In genomic region chr12:63669427-63669826, GRCh38 we compare ENCODE assay signal across 8 cellular contexts. TPM values are rescaled to one million over a fixed set of nuclear protein-coding genes. Genes with fewer than 3 reads are reported as not detected.
DNase-seq lines count a peak whose midpoint lies in the region; ATAC-seq and TF ChIP-seq lines count a peak whose summit lies in the region.
"Not testable (repeated sequence)": the region's sequence is repeated elsewhere in the genome, so short reads cannot be mapped to it uniquely, and the experiment has no call there.

No MANE protein-coding gene starts in this region.

- not testable (repeated sequence) for TF ChIP-seq POLR2A in adrenal gland (IDR thresholded peaks at IDR 0.05); esophagus squamous epithelium (IDR thresholded peaks at IDR 0.05)

- ATAC-seq in activated CD8-positive, alpha-beta T cell treated with anti-CD3 and anti-CD28 coated beads for 36 hours = not testable (repeated sequence)

- H2AFZ ChIP-seq in parathyroid adenoma = peak overlapping the region; percentile 89

- H3K27ac Mint-ChIP-seq in Calu3 (ENCODE audit: unreplicated experiment); immature natural killer cell: not testable (repeated sequence)
- H3K27ac Mint-ChIP-seq in activated CD8-positive, alpha-beta T cell treated with anti-CD3 and anti-CD28 coated beads for 36 hours = peak overlapping the region; percentile 85

- not testable (repeated sequence) for BruUV-seq in Calu3 (replicated peaks; lab: Mats Ljungman, UMichigan)

- H3K4me3 ChIP-seq in adrenal gland (peak overlapping the region in 1 of 4 donors; percentile 87), esophagus squamous epithelium (peak overlapping the region in 3 of 4 donors; percentile 63 to 72 (median 69)), parathyroid adenoma (ENCODE audit: low read depth, low read length) (peak overlapping the region; percentile 63), stomach smooth muscle (ENCODE audit: low read length in 2 of 2) (peak overlapping the region; percentile 80 to 88)

- POLR2A ChIA-PET in activated CD8-positive, alpha-beta T cell treated with anti-CD3 and anti-CD28 coated beads for 36 hours (lab: Charles Lee) = interaction anchor here (0.6 to 1.0 kb wide), 2 partner anchors 96 to 773 kb away, joined by 3 read pairs; no protein-coding TSS in a partner anchor

- H3K9me3 Mint-ChIP-seq in Calu3 (ENCODE audit: low read depth, unreplicated experiment); activated CD8-positive, alpha-beta T cell treated with anti-CD3 and anti-CD28 coated beads for 36 hours; immature natural killer cell: not testable (repeated sequence)

- H3K4me1 Mint-ChIP-seq in Calu3 (ENCODE audit: low read depth, unreplicated experiment) (peaks cover 26% of the 10 kb centered on the region), immature natural killer cell (peaks cover 11 to 16% of the 10 kb centered on the region in 2 donors)
- H3K4me1 Mint-ChIP-seq in activated CD8-positive, alpha-beta T cell treated with anti-CD3 and anti-CD28 coated beads for 36 hours (ENCODE audit: low read depth) = peaks cover 28% of the 10 kb centered on the region

- peak overlapping the region in 4 of 5 donors; percentile 50 to 92 (median 74) for H3K27ac ChIP-seq in adrenal gland
- H3K27ac ChIP-seq in esophagus squamous epithelium = peak overlapping the region in 2 of 4 donors; percentile 75 to 81
- H3K27ac ChIP-seq in parathyroid adenoma = peak overlapping the region; percentile 94
- H3K27ac ChIP-seq in stomach smooth muscle (ENCODE audit: low read length) = peak overlapping the region; percentile 84

- not testable (repeated sequence) for H3K4me1 ChIP-seq in adrenal gland (replicated peaks in 1 of 2); parathyroid adenoma; stomach smooth muscle (ENCODE audit: control insufficient read depth, insufficient read depth, low read length)
- H3K4me1 ChIP-seq in esophagus squamous epithelium = peaks cover 0 to 28% (median 0%) of the 10 kb centered on the region in 3 donors

- not testable (repeated sequence) for H3K79me2 ChIP-seq in parathyroid adenoma

- H3K4me2 ChIP-seq in parathyroid adenoma (ENCODE audit: low read length) = peak overlapping the region; percentile 81

- peaks cover 13% of the 10 kb centered on the region for H3K27me3 Mint-ChIP-seq in Calu3 (ENCODE audit: unreplicated experiment)
- H3K27me3 Mint-ChIP-seq in activated CD8-positive, alpha-beta T cell treated with anti-CD3 and anti-CD28 coated beads for 36 hours; immature natural killer cell (ENCODE audit: low read depth in 3 of 3): not testable (repeated sequence)

- 25 to 42% (median 40%) methylated on average over 1 to 5 of the region's 8 CpGs for WGBS in adrenal gland, 4 donors
- WGBS in esophagus squamous epithelium, 2 donors = 60 to 61% methylated on average over 2 to 3 of the region's 8 CpGs

- CTCF ChIA-PET in Calu3 (lab: Charles Lee); activated CD8-positive, alpha-beta T cell treated with anti-CD3 and anti-CD28 coated beads for 36 hours (lab: Charles Lee): not testable (repeated sequence)

- H3K27me3 ChIP-seq in adrenal gland; parathyroid adenoma (ENCODE audit: control insufficient read depth, insufficient read depth, low read length); stomach smooth muscle (ENCODE audit: control insufficient read depth in 1 of 2, insufficient read depth in 2 of 2, low read length in 2 of 2): not testable (repeated sequence)
- H3K27me3 ChIP-seq in esophagus squamous epithelium = peaks cover 0 to 11% (median 0%) of the 10 kb centered on the region in 4 donors

- H3K36me3 ChIP-seq in adrenal gland (replicated peaks in 1 of 2); esophagus squamous epithelium; parathyroid adenoma (ENCODE audit: control insufficient read depth, insufficient read depth, low read length); stomach smooth muscle (ENCODE audit: control insufficient read depth in 2 of 2, insufficient read depth in 2 of 2, low read length in 2 of 2): not testable (repeated sequence)

- intact Hi-C loops in Calu3 (cut with micrococcal nuclease; ENCODE audit: unreplicated experiment) = loop anchor here (2.0 to 10.0 kb wide), 2 partner anchors 351 to 585 kb away; no protein-coding TSS in a partner anchor
- intact Hi-C loops in activated CD8-positive, alpha-beta T cell treated with anti-CD3 and anti-CD28 coated beads for 36 hours (cut with micrococcal nuclease) = loop anchor here (10.0 kb wide), 1 partner anchor 585 kb away; no protein-coding TSS in a partner anchor
- intact Hi-C loops in adrenal gland (cut with DNase I); esophagus squamous epithelium (cut with DNase I): not testable (repeated sequence)

- H3K4me3 Mint-ChIP-seq in Calu3 (ENCODE audit: low read depth, unreplicated experiment) (peak overlapping the region; percentile 74), immature natural killer cell (peak overlapping the region in 4 of 5 donors; percentile 50 to 77 (median 56))
- H3K4me3 Mint-ChIP-seq in activated CD8-positive, alpha-beta T cell treated with anti-CD3 and anti-CD28 coated beads for 36 hours = peak overlapping the region; percentile 85

- H3K9me3 ChIP-seq in adrenal gland (replicated peaks in 1 of 3); esophagus squamous epithelium; parathyroid adenoma (ENCODE audit: control insufficient read depth, low read length); stomach smooth muscle (ENCODE audit: control insufficient read depth in 2 of 2, low read length in 2 of 2): not testable (repeated sequence)

- not testable (repeated sequence) for TF ChIP-seq CTCF in Calu3 (IDR thresholded peaks at IDR 0.05; ENCODE audit: unreplicated experiment); activated CD8-positive, alpha-beta T cell treated with anti-CD3 and anti-CD28 coated beads for 36 hours (IDR thresholded peaks at IDR 0.05); adrenal gland (IDR thresholded peaks at IDR 0.05); esophagus squamous epithelium (IDR thresholded peaks at IDR 0.05); parathyroid adenoma (IDR thresholded peaks at IDR 0.05)

- not testable (repeated sequence) for DNase-seq in Calu3; activated CD8-positive, alpha-beta T cell treated with anti-CD3 and anti-CD28 coated beads for 36 hours; esophagus squamous epithelium (lab: John Stamatoyannopoulos, UW); immature natural killer cell
- DNase-seq in M059J (ENCODE audit: low read depth) (peak; percentile 4), adrenal gland (peak in 1 of 7 donors; percentile 7)

- not testable (repeated sequence) for H3K9ac ChIP-seq in parathyroid adenoma
- peak overlapping the region in 1 of 2 donors; percentile 72 for H3K9ac ChIP-seq in stomach smooth muscle (ENCODE audit: low read length in 2 of 2)

- peaks cover 21% of the 10 kb centered on the region for H3K36me3 Mint-ChIP-seq in Calu3 (ENCODE audit: insufficient read depth, unreplicated experiment)
- H3K36me3 Mint-ChIP-seq in activated CD8-positive, alpha-beta T cell treated with anti-CD3 and anti-CD28 coated beads for 36 hours (ENCODE audit: low read depth); immature natural killer cell: not testable (repeated sequence)

RNA-seq across cellular contexts. Expression of gene DPY19L2, which starts 1.1 kb away (rescaled TPM):
- total RNA-seq in Calu3 (2022) (9.2 and 10.1 TPM in 2 replicates), adrenal gland (10 to 100 TPM in 5 of 8 donors, 1 to 10 TPM in 3; 3.4 to 21.5 (median 13.8) TPM), esophagus squamous epithelium (1 to 10 TPM in 3 of 4 donors, under 1 TPM in 1; 0.15 to 7.1 (median 1.0) TPM)
- total RNA-seq in M059J (2014; rRNA removed; shearing (Covaris generic)) = 3.7 and 11.3 TPM in 2 replicates
- 1 to 10 TPM; 6.1 to 6.4 TPM for total RNA-seq in activated CD8-positive, alpha-beta T cell treated with anti-CD3 and anti-CD28 coated beads for 36 hours
- polyA plus RNA-seq in adrenal gland (10 to 100 TPM in 2 of 3 donors, 1 to 10 TPM in 1; 7.3 to 57.0 (median 31.7) TPM), immature natural killer cell (not detected)
